Comparison of ENCODE assay signal across 21 cellular contexts in genomic region chr1:42618866-42619265, GRCh38.
"Had no signal": no experiment of that assay in that cellular context is flagged by ENCODE, and none has a peak within 500 bp of the region (broad histone marks: within the 10 kb centered on the region; RNA-seq: fewer than 3 reads in every experiment).

No MANE protein-coding gene starts in this region.

- H3K27ac Mint-ChIP-seq: activated CD8-positive, alpha-beta memory T cell treated with anti-CD3 and anti-CD28 coated beads, Interleukin-2, amount 10 ng/mL, durations not matched to agents 7 days and 5 days; activated naive CD4-positive, alpha-beta T cell treated with anti-CD3 and anti-CD28 coated beads for 36 hours; activated naive CD8-positive, alpha-beta T cell; activated T-cell treated with anti-CD3 and anti-CD28 coated beads, Interleukin-2, amount 50 U/mL, for 24 hours; T-helper 1 cell treated with Interleukin-12 subunit alpha and Interleukin-12 subunit beta and Interleukin-4 antibody, amounts not matched to agents 30 μg/mL and 1 μg/mL, for 36 hours; WTC11 had no signal

- H3K9me3 Mint-ChIP-seq: activated naive CD4-positive, alpha-beta T cell treated with anti-CD3 and anti-CD28 coated beads for 36 hours; activated T-cell treated with anti-CD3 and anti-CD28 coated beads, Interleukin-2, amount 50 U/mL, for 24 hours; T-helper 1 cell treated with Interleukin-12 subunit alpha and Interleukin-12 subunit beta and Interleukin-4 antibody, amounts not matched to agents 30 μg/mL and 1 μg/mL, for 36 hours had no signal

- H3K9me3 ChIP-seq: Peyer's patch, SJSA1 had no signal

- ATAC-seq: activated CD8-positive, alpha-beta memory T cell treated with anti-CD3 and anti-CD28 coated beads, Interleukin-2, amount 10 ng/mL, durations not matched to agents 7 days and 5 days; WTC11 had no signal

- H3K36me3 ChIP-seq: Peyer's patch, SJSA1 had no signal

- H3K36me3 Mint-ChIP-seq: WTC11 had no signal

- H3K4me1 ChIP-seq: Peyer's patch, SJSA1 had no signal

- DNase-seq: activated CD4-positive, alpha-beta T cell treated with anti-CD3 and anti-CD28 coated beads for 48 hours; activated CD4-positive, alpha-beta T cell treated with anti-CD3 and anti-CD28 coated beads, Interleukin-2, amount 50 U/mL, for 4 hours; activated CD4-positive, CD25-positive, alpha-beta regulatory T cell treated with anti-CD3 and anti-CD28 coated beads, Interleukin-2, amount 50 U/mL, for 72 hours; activated CD8-positive, alpha-beta memory T cell treated with anti-CD3 and anti-CD28 coated beads, Interleukin-2, amount 10 ng/mL, durations not matched to agents 7 days and 5 days; activated gamma-delta T cell; activated naive CD4-positive, alpha-beta T cell treated with anti-CD3 and anti-CD28 coated beads for 36 hours; activated T-cell treated with anti-CD3 and anti-CD28 coated beads, Interleukin-2, amount 50 U/mL, for 24 hours; Karpas-422; NCI-H1105 treated with DMSO at 0.1 percent for 48 hours; NCI-H1436 treated with DMSO at 0.1 percent for 48 hours; NCI-H187; NCI-H2081; NCI-H446; NCI-H524; Peyer's patch; SHP77 had no signal

- H3K27me3 Mint-ChIP-seq: activated naive CD8-positive, alpha-beta T cell; activated T-cell treated with anti-CD3 and anti-CD28 coated beads, Interleukin-2, amount 50 U/mL, for 24 hours had no signal

- H3K4me1 Mint-ChIP-seq: WTC11 had no signal

- H3K4me3 ChIP-seq: Peyer's patch, SJSA1 had no signal

- H3K4me3 Mint-ChIP-seq: activated CD8-positive, alpha-beta memory T cell treated with anti-CD3 and anti-CD28 coated beads, Interleukin-2, amount 10 ng/mL, durations not matched to agents 7 days and 5 days; activated naive CD4-positive, alpha-beta T cell treated with anti-CD3 and anti-CD28 coated beads for 36 hours; activated naive CD8-positive, alpha-beta T cell; activated T-cell treated with anti-CD3 and anti-CD28 coated beads, Interleukin-2, amount 50 U/mL, for 24 hours; T-helper 1 cell treated with Interleukin-12 subunit alpha and Interleukin-12 subunit beta and Interleukin-4 antibody, amounts not matched to agents 30 μg/mL and 1 μg/mL, for 36 hours; WTC11 had no signal

- H3K27ac ChIP-seq: Peyer's patch, RWPE1, SJSA1 had no signal

- H3K27me3 ChIP-seq: Peyer's patch had no signal
